Comparison of ENCODE assay signal across 12 cellular contexts in genomic region chr11:108197351-108197750, GRCh38. TPM values are rescaled to one million over a fixed set of nuclear protein-coding genes. Genes with fewer than 3 reads are reported as not detected.
DNase-seq lines count a peak whose midpoint lies in the region; ATAC-seq and TF ChIP-seq lines count a peak whose summit lies in the region.
"Had no signal": no experiment of that assay in that cellular context is flagged by ENCODE, and none has a peak within 500 bp of the region (broad histone marks: within the 10 kb centered on the region; RNA-seq: fewer than 3 reads in every experiment).

No MANE protein-coding gene starts in this region.

- CTCF ChIA-PET in HEK293T (lab: Yijun Ruan, JAX), result no interaction called here

- peak overlapping the region in 1 of 2 donors; percentile 25 for H3K27ac Mint-ChIP-seq in stimulated activated naive CD8-positive, alpha-beta T cell treated with anti-CD3 and anti-CD28 coated beads, Interleukin-15, amount 100 ng/mL, for 72 hours
- peak overlapping the region; percentile 79 for H3K27ac Mint-ChIP-seq in activated T-helper 17 cell treated with anti-CD3 and anti-CD28 coated beads, Interleukin-2, amount 50 U/mL, for 72 hours
- H3K27ac Mint-ChIP-seq: dendritic cell treated with granulocyte-macrophage colony-stimulating factor and Interleukin-4, amounts not matched to agents 40 ng/mL and 50 ng/mL, for 4 days had no signal

- ATAC-seq in stimulated activated naive CD8-positive, alpha-beta T cell treated with anti-CD3 and anti-CD28 coated beads, Interleukin-15, Interleukin-2, amounts not matched to agents 100 U/mL and 50 U/mL, for 24 hours, result peak; percentile 7
- ATAC-seq in stimulated activated naive CD8-positive, alpha-beta T cell treated with anti-CD3 and anti-CD28 coated beads, Interleukin-15, amount 100 ng/mL, for 72 hours, result no peak
- ATAC-seq in GM21576 (IDR thresholded peaks at IDR 0.05; ENCODE audit: unreplicated experiment), result peak; percentile 40
- peak; percentile 13 for ATAC-seq in activated T-helper 17 cell treated with anti-CD3 and anti-CD28 coated beads, Interleukin-2, amount 50 U/mL, for 72 hours (replicated peaks)
- no peak for ATAC-seq in GM21717 (IDR thresholded peaks at IDR 0.05; ENCODE audit: unreplicated experiment)
- ATAC-seq in GM18870 (IDR thresholded peaks at IDR 0.05; ENCODE audit: unreplicated experiment), result no peak

- POLR2A ChIA-PET in HEK293T (lab: Yijun Ruan, JAX), result no interaction called here

- peaks cover 49% of the 10 kb centered on the region for H3K4me1 Mint-ChIP-seq in stimulated activated naive CD8-positive, alpha-beta T cell treated with anti-CD3 and anti-CD28 coated beads, Interleukin-15, amount 100 ng/mL, for 72 hours
- peaks cover 30% of the 10 kb centered on the region for H3K4me1 Mint-ChIP-seq in activated T-helper 17 cell treated with anti-CD3 and anti-CD28 coated beads, Interleukin-2, amount 50 U/mL, for 72 hours

- H3K4me3 Mint-ChIP-seq in stimulated activated naive CD8-positive, alpha-beta T cell treated with anti-CD3 and anti-CD28 coated beads, Interleukin-15, amount 100 ng/mL, for 72 hours, result peak overlapping the region in 1 of 2 donors; percentile 19
- H3K4me3 Mint-ChIP-seq in activated T-helper 17 cell treated with anti-CD3 and anti-CD28 coated beads, Interleukin-2, amount 50 U/mL, for 72 hours, result peak overlapping the region; percentile 63
- H3K4me3 Mint-ChIP-seq: dendritic cell treated with granulocyte-macrophage colony-stimulating factor and Interleukin-4, amounts not matched to agents 40 ng/mL and 50 ng/mL, for 4 days had no signal

- no peaks in the 10 kb centered on the region for H3K9me3 Mint-ChIP-seq in stimulated activated naive CD8-positive, alpha-beta T cell treated with anti-CD3 and anti-CD28 coated beads, Interleukin-15, amount 100 ng/mL, for 72 hours
- H3K9me3 Mint-ChIP-seq in activated T-helper 17 cell treated with anti-CD3 and anti-CD28 coated beads, Interleukin-2, amount 50 U/mL, for 72 hours, result no peaks in the 10 kb centered on the region
- H3K9me3 Mint-ChIP-seq: dendritic cell treated with granulocyte-macrophage colony-stimulating factor and Interleukin-4, amounts not matched to agents 40 ng/mL and 50 ng/mL, for 4 days had no signal

- H3K36me3 Mint-ChIP-seq in activated T-helper 17 cell treated with anti-CD3 and anti-CD28 coated beads, Interleukin-2, amount 50 U/mL, for 72 hours (ENCODE audit: low read depth), result peaks cover 79% of the 10 kb centered on the region

- DNase-seq in stimulated activated naive CD8-positive, alpha-beta T cell treated with anti-CD3 and anti-CD28 coated beads, Interleukin-15, Interleukin-2, amounts not matched to agents 100 U/mL and 50 U/mL, for 24 hours, result no peak
- DNase-seq in stimulated activated naive CD8-positive, alpha-beta T cell treated with anti-CD3 and anti-CD28 coated beads, Interleukin-15, amount 100 ng/mL, for 72 hours, result no peak
- DNase-seq in NCI-H69 (lab: John Stamatoyannopoulos, UW) (no peak), HEK293T (ENCODE audit: extremely low spot score) (no peak)
- DNase-seq: activated CD4-positive, CD25-positive, alpha-beta regulatory T cell; H7; NCI-H82 had no signal

- H3K27me3 Mint-ChIP-seq in stimulated activated naive CD8-positive, alpha-beta T cell treated with anti-CD3 and anti-CD28 coated beads, Interleukin-15, amount 100 ng/mL, for 72 hours, result no peaks in the 10 kb centered on the region
- no peaks in the 10 kb centered on the region for H3K27me3 Mint-ChIP-seq in activated T-helper 17 cell treated with anti-CD3 and anti-CD28 coated beads, Interleukin-2, amount 50 U/mL, for 72 hours
- H3K27me3 Mint-ChIP-seq: dendritic cell treated with granulocyte-macrophage colony-stimulating factor and Interleukin-4, amounts not matched to agents 40 ng/mL and 50 ng/mL, for 4 days had no signal

TF ChIP-seq in HEK293T, 16 proteins besides CTCF, POLR2A, EP300 and RAD21:
- TF ChIP-seq L3MBTL2 (conservative IDR thresholded peaks at IDR 0.05) (no peak), SP1 (IDR thresholded peaks at IDR 0.05) (no peak), FOXK2 (IDR thresholded peaks at IDR 0.05) (no peak), PKNOX1 (IDR thresholded peaks at IDR 0.05) (no peak), CTBP1 (IDR thresholded peaks at IDR 0.05; ENCODE audit: borderline replicate concordance) (no peak), FOXM1 (IDR thresholded peaks at IDR 0.05; ENCODE audit: borderline replicate concordance) (no peak), SUZ12 (IDR thresholded peaks at IDR 0.05) (no peak), TARDBP (IDR thresholded peaks at IDR 0.05) (no peak), LEF1 (IDR thresholded peaks at IDR 0.05; ENCODE audit: borderline replicate concordance) (no peak), FOXA1 (IDR thresholded peaks at IDR 0.05) (no peak), NFRKB (IDR thresholded peaks at IDR 0.05) (no peak), BHLHE40 (IDR thresholded peaks at IDR 0.05; ENCODE audit: borderline replicate concordance) (no peak), ZNF384 (IDR thresholded peaks at IDR 0.05) (no peak), ARNT (IDR thresholded peaks at IDR 0.05) (no peak), HDGF (IDR thresholded peaks at IDR 0.05; ENCODE audit: borderline replicate concordance) (no peak)

RNA-seq across cellular contexts. Expression of gene NPAT, which starts 25.1 kb away (rescaled TPM):
- 10 to 100 TPM; 34.0 to 44.5 TPM for total RNA-seq in activated T-helper 17 cell treated with anti-CD3 and anti-CD28 coated beads, Interleukin-2, amount 50 U/mL, for 72 hours

RNA-seq across cellular contexts. Expression of gene ATM, which starts 25.5 kb away (rescaled TPM):
- 10 to 100 TPM; 43.6 to 89.7 TPM for total RNA-seq in activated T-helper 17 cell treated with anti-CD3 and anti-CD28 coated beads, Interleukin-2, amount 50 U/mL, for 72 hours

Comparison
In these comparisons a context has a peak if more than half of its experiments do, and no peak if none do; other contexts are left out.
1. ATAC-seq: peak in stimulated activated naive CD8-positive, alpha-beta T cell treated with anti-CD3 and anti-CD28 coated beads, Interleukin-15, Interleukin-2, amounts not matched to agents 100 U/mL and 50 U/mL, for 24 hours (single experiment), GM21576 (single experiment) and activated T-helper 17 cell treated with anti-CD3 and anti-CD28 coated beads, Interleukin-2, amount 50 U/mL, for 72 hours (single experiment); none in stimulated activated naive CD8-positive, alpha-beta T cell treated with anti-CD3 and anti-CD28 coated beads, Interleukin-15, amount 100 ng/mL, for 72 hours (single experiment), GM21717 (single experiment) and GM18870 (single experiment).